In the genomic region with DNA sequence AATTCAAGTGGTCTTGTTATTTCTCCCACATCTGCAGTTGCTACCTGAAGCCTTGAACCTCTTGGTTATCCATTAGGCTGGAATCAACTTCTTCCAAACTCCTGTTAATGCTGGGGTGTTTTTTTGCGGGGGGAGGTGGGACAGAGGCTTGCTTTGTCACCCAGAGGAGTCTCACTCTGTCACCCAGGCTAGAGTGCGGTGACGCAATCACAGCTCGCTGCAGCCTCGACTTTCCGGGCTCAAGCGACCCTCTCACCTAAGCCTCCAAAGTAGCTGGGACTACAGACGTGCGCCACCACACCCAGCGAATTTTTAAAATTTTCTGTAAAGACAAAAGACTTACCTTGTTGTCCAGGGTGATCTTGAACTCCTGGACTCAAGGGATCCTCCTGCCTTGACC, we compare ENCODE assay signal across 1 cellular context.
A peak's percentile ranks its signal among the peaks of the same experiment; 100 is the strongest.
TF ChIP-seq lines count a peak whose summit lies in the region.

No MANE protein-coding gene starts in this region.

TF ChIP-seq in HepG2, 621 proteins besides CTCF, POLR2A, EP300 and RAD21:
- TF ChIP-seq ZC3H4 (CRISPR knock-in tag; IDR thresholded peaks at IDR 0.05; ENCODE audit: borderline replicate concordance) (no peak), NR2F1 (CRISPR knock-in tag; IDR thresholded peaks at IDR 0.05) (no peak), CEBPB (IDR thresholded peaks at IDR 0.05; ENCODE audit: borderline replicate concordance, low read depth, low read length) (peak; percentile 83), CEBPG (CRISPR knock-in tag; IDR thresholded peaks at IDR 0.05) (0 out of 2 replicates have a peak, but pooled peaks have one; percentile 11)
